Comparison of ENCODE assay signal across 9 cellular contexts in the genomic region with DNA sequence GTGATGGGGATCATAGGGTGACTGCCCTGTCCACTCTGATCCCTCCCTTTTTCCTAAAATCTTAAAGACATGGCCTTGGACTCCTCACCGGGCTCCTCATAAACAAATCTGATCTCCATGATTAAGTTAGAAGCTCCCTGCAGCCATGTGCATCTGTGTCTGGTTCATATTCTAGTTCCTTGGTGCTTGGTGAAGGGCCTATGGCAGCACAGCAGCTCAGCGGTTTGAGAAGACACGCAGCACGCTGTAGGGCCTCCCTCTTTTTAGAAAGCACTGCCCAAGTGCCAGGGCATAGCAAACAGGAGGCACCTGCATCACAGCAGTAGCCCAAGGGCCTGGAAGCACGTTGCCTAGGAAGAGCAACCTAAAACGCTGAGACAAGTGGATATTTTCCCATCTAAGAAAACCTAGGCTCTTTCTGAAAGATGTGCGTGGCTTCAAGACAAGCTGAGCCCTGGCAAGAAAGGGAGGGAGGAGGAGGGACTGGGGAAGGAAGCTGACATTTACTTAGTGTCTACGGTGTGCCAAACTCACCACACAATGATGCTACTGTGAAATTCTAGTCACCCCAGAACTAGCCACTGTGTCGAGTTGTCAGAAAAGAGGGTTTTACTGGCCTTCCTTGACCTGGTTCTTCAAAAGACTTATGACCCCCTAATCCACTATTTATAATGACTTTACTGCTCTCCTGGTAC. TPM values are rescaled to one million over a fixed set of nuclear protein-coding genes. Genes with fewer than 3 reads are reported as not detected.
DNase-seq lines count a peak whose midpoint lies in the region; ATAC-seq lines count a peak whose summit lies in the region.
"Had no signal": no experiment of that assay in that cellular context is flagged by ENCODE, and none has a peak within 500 bp of the region (broad histone marks: within the 10 kb centered on the region; RNA-seq: fewer than 3 reads in every experiment).

No MANE protein-coding gene starts in this region.

- no peaks in the 10 kb centered on the region for H3K27me3 Mint-ChIP-seq in activated CD4-positive, alpha-beta T cell treated with anti-CD3 and anti-CD28 coated beads, Interleukin-2, amount 10 ng/mL, durations not matched to agents 7 days and 5 days
- no peaks in the 10 kb centered on the region for H3K27me3 Mint-ChIP-seq in activated naive CD8-positive, alpha-beta T cell treated with anti-CD3 and anti-CD28 coated beads, Interleukin-2, amount 10 ng/mL, durations not matched to agents 7 days and 5 days

- H3K4me3 Mint-ChIP-seq in activated CD4-positive, alpha-beta T cell treated with anti-CD3 and anti-CD28 coated beads, Interleukin-2, amount 10 ng/mL, durations not matched to agents 7 days and 5 days = no peak overlapping the region
- H3K4me3 Mint-ChIP-seq in activated naive CD8-positive, alpha-beta T cell treated with anti-CD3 and anti-CD28 coated beads, Interleukin-2, amount 10 ng/mL, durations not matched to agents 7 days and 5 days = peak overlapping the region; percentile 41

- H3K36me3 Mint-ChIP-seq in activated CD4-positive, alpha-beta T cell treated with anti-CD3 and anti-CD28 coated beads, Interleukin-2, amount 10 ng/mL, durations not matched to agents 7 days and 5 days (ENCODE audit: low read depth) = peaks cover 9% of the 10 kb centered on the region
- peaks cover 9% of the 10 kb centered on the region for H3K36me3 Mint-ChIP-seq in activated naive CD8-positive, alpha-beta T cell treated with anti-CD3 and anti-CD28 coated beads, Interleukin-2, amount 10 ng/mL, durations not matched to agents 7 days and 5 days

- no peak for DNase-seq in activated CD4-positive, alpha-beta T cell treated with anti-CD3 and anti-CD28 coated beads, Interleukin-2, amount 10 ng/mL, durations not matched to agents 7 days and 5 days
- no peak for DNase-seq in activated CD4-positive, alpha-beta T cell treated with anti-CD3 and anti-CD28 coated beads, Interleukin-2, amount 50 U/mL, for 48 hours
- DNase-seq in activated naive CD8-positive, alpha-beta T cell treated with anti-CD3 and anti-CD28 coated beads, Interleukin-2, amount 10 ng/mL, durations not matched to agents 7 days and 5 days = no peak
- DNase-seq in stimulated activated naive CD8-positive, alpha-beta T cell treated with anti-CD3 and anti-CD28 coated beads, Interleukin-15, Interleukin-2, amounts not matched to agents 100 U/mL and 50 U/mL, for 24 hours = no peak
- DNase-seq in NCI-H2107 treated with DMSO at 0.1 percent for 48 hours (lab: John Stamatoyannopoulos, UW; ENCODE audit: unreplicated experiment) (no peak), activated gamma-delta T cell treated with Interleukin-2 at 50 U/mL for 16 hours (no peak)

- no peaks in the 10 kb centered on the region for H3K9me3 Mint-ChIP-seq in activated CD4-positive, alpha-beta T cell treated with anti-CD3 and anti-CD28 coated beads, Interleukin-2, amount 10 ng/mL, durations not matched to agents 7 days and 5 days
- no peaks in the 10 kb centered on the region for H3K9me3 Mint-ChIP-seq in activated naive CD8-positive, alpha-beta T cell treated with anti-CD3 and anti-CD28 coated beads, Interleukin-2, amount 10 ng/mL, durations not matched to agents 7 days and 5 days

- peak overlapping the region; percentile 73 for H3K27ac Mint-ChIP-seq in activated CD4-positive, alpha-beta T cell treated with anti-CD3 and anti-CD28 coated beads, Interleukin-2, amount 10 ng/mL, durations not matched to agents 7 days and 5 days
- H3K27ac Mint-ChIP-seq in activated naive CD8-positive, alpha-beta T cell treated with anti-CD3 and anti-CD28 coated beads, Interleukin-2, amount 10 ng/mL, durations not matched to agents 7 days and 5 days = peak overlapping the region; percentile 79

- H3K4me1 Mint-ChIP-seq in activated CD4-positive, alpha-beta T cell treated with anti-CD3 and anti-CD28 coated beads, Interleukin-2, amount 10 ng/mL, durations not matched to agents 7 days and 5 days = peaks cover 38% of the 10 kb centered on the region
- H3K4me1 Mint-ChIP-seq in activated naive CD8-positive, alpha-beta T cell treated with anti-CD3 and anti-CD28 coated beads, Interleukin-2, amount 10 ng/mL, durations not matched to agents 7 days and 5 days = peaks cover 34% of the 10 kb centered on the region

- POLR2A ChIA-PET in activated CD4-positive, alpha-beta T cell treated with anti-CD3 and anti-CD28 coated beads, Interleukin-2, amount 10 ng/mL, durations not matched to agents 7 days and 5 days (lab: Charles Lee) = interaction anchor here (0.9 to 1.6 kb wide), 2 partner anchors 12 to 44 kb away, joined by 5 read pairs; no protein-coding TSS in a partner anchor
- POLR2A ChIA-PET in activated naive CD8-positive, alpha-beta T cell treated with anti-CD3 and anti-CD28 coated beads, Interleukin-2, amount 10 ng/mL, durations not matched to agents 7 days and 5 days (lab: Charles Lee) = interaction anchor here (0.5 to 2.9 kb wide), 8 partner anchors 10 to 458 kb away, joined by 3 to 15 read pairs (median 4); partner anchors contain the start of genes COX5A and FAM219B

- CTCF ChIA-PET in activated CD4-positive, alpha-beta T cell treated with anti-CD3 and anti-CD28 coated beads, Interleukin-2, amount 10 ng/mL, durations not matched to agents 7 days and 5 days (lab: Charles Lee) = interaction anchor here (0.9 to 1.6 kb wide), 11 partner anchors 10 to 70 kb away, joined by 3 to 8 read pairs (median 4); partner anchors contain the start of genes SCAMP2 and ULK3

- ATAC-seq in HG02981 (IDR thresholded peaks at IDR 0.05; ENCODE audit: unreplicated experiment) (peak; percentile 22), HG03097 (IDR thresholded peaks at IDR 0.05; ENCODE audit: low FRiP score, unreplicated experiment) (no peak)
- peak; percentile 82 for ATAC-seq in activated naive CD8-positive, alpha-beta T cell treated with anti-CD3 and anti-CD28 coated beads, Interleukin-2, amount 10 ng/mL, durations not matched to agents 7 days and 5 days (ENCODE audit: low read depth)
- ATAC-seq in stimulated activated naive CD8-positive, alpha-beta T cell treated with anti-CD3 and anti-CD28 coated beads, Interleukin-15, Interleukin-2, amounts not matched to agents 100 U/mL and 50 U/mL, for 24 hours = peak; percentile 86

RNA-seq across cellular contexts. Expression of gene ULK3, which starts 14.9 kb away (rescaled TPM):
- 10 to 100 TPM; 56.6 to 66.4 TPM for total RNA-seq in activated CD4-positive, alpha-beta T cell treated with anti-CD3 and anti-CD28 coated beads, Interleukin-2, amount 10 ng/mL, durations not matched to agents 7 days and 5 days
- total RNA-seq in activated naive CD8-positive, alpha-beta T cell treated with anti-CD3 and anti-CD28 coated beads, Interleukin-2, amount 10 ng/mL, durations not matched to agents 7 days and 5 days = 10 to 100 TPM; 59.9 to 60.4 TPM

RNA-seq across cellular contexts. Expression of gene SCAMP2, which starts 15.3 kb away (rescaled TPM):
- total RNA-seq in activated CD4-positive, alpha-beta T cell treated with anti-CD3 and anti-CD28 coated beads, Interleukin-2, amount 10 ng/mL, durations not matched to agents 7 days and 5 days = 100 to 1,000 TPM; 126 to 128 TPM
- total RNA-seq in activated naive CD8-positive, alpha-beta T cell treated with anti-CD3 and anti-CD28 coated beads, Interleukin-2, amount 10 ng/mL, durations not matched to agents 7 days and 5 days = 100 to 1,000 TPM; 100 to 103 TPM

RNA-seq across cellular contexts. Expression of gene CPLX3, which starts 31.4 kb away (rescaled TPM):
- total RNA-seq in activated CD4-positive, alpha-beta T cell treated with anti-CD3 and anti-CD28 coated beads, Interleukin-2, amount 10 ng/mL, durations not matched to agents 7 days and 5 days = under 1 TPM; 0.12 to 0.19 TPM
- total RNA-seq in activated naive CD8-positive, alpha-beta T cell treated with anti-CD3 and anti-CD28 coated beads, Interleukin-2, amount 10 ng/mL, durations not matched to agents 7 days and 5 days = under 1 TPM; 0.17 to 0.28 TPM
- total RNA-seq: kidney epithelial cell had no signal

RNA-seq across cellular contexts. Expression of gene MPI, which starts 32.0 kb away (rescaled TPM):
- total RNA-seq in activated CD4-positive, alpha-beta T cell treated with anti-CD3 and anti-CD28 coated beads, Interleukin-2, amount 10 ng/mL, durations not matched to agents 7 days and 5 days = 10 to 100 TPM; 58.1 to 64.1 TPM
- total RNA-seq in activated naive CD8-positive, alpha-beta T cell treated with anti-CD3 and anti-CD28 coated beads, Interleukin-2, amount 10 ng/mL, durations not matched to agents 7 days and 5 days = 10 to 100 TPM; 68.7 to 72.9 TPM

RNA-seq across cellular contexts. Expression of gene LMAN1L, which starts 45.2 kb away (rescaled TPM):
- total RNA-seq in activated CD4-positive, alpha-beta T cell treated with anti-CD3 and anti-CD28 coated beads, Interleukin-2, amount 10 ng/mL, durations not matched to agents 7 days and 5 days = under 1 TPM; 0.87 to 0.92 TPM
- under 1 TPM; 0.36 to 0.37 TPM for total RNA-seq in activated naive CD8-positive, alpha-beta T cell treated with anti-CD3 and anti-CD28 coated beads, Interleukin-2, amount 10 ng/mL, durations not matched to agents 7 days and 5 days
- total RNA-seq: kidney epithelial cell had no signal
